ENCODE assay signal across 18 cellular contexts in the genomic region with DNA sequence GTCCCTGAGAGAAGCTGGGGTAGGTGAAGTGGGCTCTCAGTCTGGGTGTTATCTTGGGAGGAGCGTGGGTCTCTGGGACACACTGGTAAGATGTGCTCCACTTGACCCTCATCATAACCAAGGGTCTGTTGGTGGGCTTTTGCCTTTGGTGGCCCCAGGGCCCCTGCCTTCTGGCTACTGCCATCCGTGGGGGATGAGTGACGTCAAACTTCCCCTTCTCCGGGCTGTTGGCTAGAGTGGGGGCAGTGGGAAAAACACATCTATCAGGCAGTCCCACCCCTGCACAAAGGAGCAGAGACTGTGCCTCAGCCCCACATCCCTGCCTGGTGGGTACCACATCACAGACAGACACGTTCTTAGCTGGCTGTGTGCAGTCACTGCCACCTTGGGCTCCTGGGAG. TPM values are rescaled to one million over a fixed set of nuclear protein-coding genes. Genes with fewer than 3 reads are reported as not detected.
DNase-seq lines count a peak whose midpoint lies in the region; ATAC-seq and TF ChIP-seq lines count a peak whose summit lies in the region.
"Had no signal": no experiment of that assay in that cellular context is flagged by ENCODE, and none has a peak within 500 bp of the region (broad histone marks: within the 10 kb centered on the region; RNA-seq: fewer than 3 reads in every experiment).

No MANE protein-coding gene starts in this region.

- no peak for TF ChIP-seq CTCF in brain (conservative IDR thresholded peaks at IDR 0.05)
- TF ChIP-seq CTCF in right atrium auricular region (IDR thresholded peaks at IDR 0.05) = no peak
- TF ChIP-seq CTCF in psoas muscle (IDR thresholded peaks at IDR 0.05) = no peak
- no peak for TF ChIP-seq CTCF in tibial artery (IDR thresholded peaks at IDR 0.05)

- no peak overlapping the region for H3K4me3 ChIP-seq in right atrium auricular region
- H3K4me3 ChIP-seq in psoas muscle = peak overlapping the region; percentile 51
- peak overlapping the region; percentile 2 to 31 for H3K4me3 ChIP-seq in tibial artery
- H3K4me3 ChIP-seq: K562, PC-9 had no signal

- H3K4me1 Mint-ChIP-seq in brain = peaks cover 28% of the 10 kb centered on the region

- H3K27me3 ChIP-seq in right atrium auricular region = no peaks in the 10 kb centered on the region
- no peaks in the 10 kb centered on the region for H3K27me3 ChIP-seq in psoas muscle (ENCODE audit: insufficient read depth in 3 of 3, low read length in 2 of 3)
- no peaks in the 10 kb centered on the region for H3K27me3 ChIP-seq in tibial artery

- no peaks in the 10 kb centered on the region for H3K9me3 ChIP-seq in right atrium auricular region
- no peaks in the 10 kb centered on the region for H3K9me3 ChIP-seq in psoas muscle
- no peaks in the 10 kb centered on the region for H3K9me3 ChIP-seq in tibial artery

- whole genome bisulfite sequencing in psoas muscle, 3 donors = 74 to 81% (median 81%) methylated on average over 5 of the region's 5 CpGs

- DNase-seq in right atrium auricular region (ENCODE audit: low spot score) (no peak), psoas muscle (no peak), tibial artery (no peak), NCI-H446 treated with DMSO at 0.1 percent for 48 hours (lab: John Stamatoyannopoulos, UW) (no peak), EL (no peak), HT-29 (ENCODE audit: low spot score) (no peak)
- DNase-seq: activated CD4-positive, alpha-beta T cell treated with anti-CD3 and anti-CD28 coated beads for 48 hours; activated naive CD4-positive, alpha-beta T cell treated with anti-CD3 and anti-CD28 coated beads, Interleukin-2, amount 50 U/mL, for 16 hours; foreskin melanocyte; NCI-H2107; nephron progenitor cell; PC-9; stimulated activated CD4-positive, alpha-beta T cell treated with anti-CD3 and anti-CD28 coated beads, Interleukin-4, amount 100 ng/mL, for 1 hour had no signal

- H3K27ac ChIP-seq in right atrium auricular region (peak overlapping the region; percentile 66 to 69), psoas muscle (peak overlapping the region; percentile 69), tibial artery (peak overlapping the region; percentile 88 to 89)
- H3K27ac ChIP-seq: HL-60, PC-9 had no signal

- ATAC-seq in psoas muscle (peak in 2 of 4 donors; percentile 5 to 12), HG03135 (IDR thresholded peaks at IDR 0.05; ENCODE audit: unreplicated experiment) (no peak)
- ATAC-seq: K562, SK-N-SH treated with all-trans-retinoic acid at 6 μM for 48 hours had no signal

- H3K36me3 ChIP-seq in right atrium auricular region (no peaks in the 10 kb centered on the region), psoas muscle (ENCODE audit: insufficient read depth in 1 of 2, low read depth in 1 of 2) (peaks cover 0 to 9% of the 10 kb centered on the region in 2 donors), tibial artery (no peaks in the 10 kb centered on the region)

- no peaks in the 10 kb centered on the region for H3K36me3 Mint-ChIP-seq in brain

- H3K4me3 Mint-ChIP-seq in brain = peak overlapping the region in 1 of 5 experiments; percentile 18
- H3K4me3 Mint-ChIP-seq: nephron progenitor cell had no signal

- H3K9me3 Mint-ChIP-seq in brain = peaks cover 0 to 8% (median 5%) of the 10 kb centered on the region in 5 experiments

- peaks cover 0 to 34% of the 10 kb centered on the region in 2 donors for H3K4me1 ChIP-seq in right atrium auricular region
- H3K4me1 ChIP-seq in psoas muscle = peaks cover 46% of the 10 kb centered on the region
- H3K4me1 ChIP-seq in tibial artery = peaks cover 0 to 42% (median 29%) of the 10 kb centered on the region in 4 donors

- H3K27ac Mint-ChIP-seq in brain = peak overlapping the region in 4 of 5 experiments; percentile 41 to 91 (median 64)
- H3K27ac Mint-ChIP-seq: nephron progenitor cell had no signal

- H3K27me3 Mint-ChIP-seq in brain = peaks cover 23% of the 10 kb centered on the region

- intact Hi-C loops in psoas muscle (cut with DNase I) (loop anchor here in 1 of 2 donors (2.0 to 10.0 kb wide), 2 partner anchors 35 to 245 kb away; partner anchors contain the start of gene GADD45G), tibial artery (cut with DNase I; ENCODE audit: low total_unique reads) (no loop called here)

RNA-seq across cellular contexts. Expression of gene GADD45G, which starts 35.1 kb away (rescaled TPM):
- polyA plus RNA-seq in brain (ENCODE audit: insufficient read depth, low read depth, low replicate concordance) (46.7 TPM), psoas muscle (100 to 1,000 TPM in 2 of 3 donors, 10 to 100 TPM in 1; 30.7 to 288 (median 189) TPM)
- total RNA-seq in right atrium auricular region (100 to 1,000 TPM in 1 of 2 donors, 10 to 100 TPM in 1; 80.0 to 294 TPM), psoas muscle (100 to 1,000 TPM in 1 of 4 donors, 10 to 100 TPM in 2, 1 to 10 TPM in 1; 2.4 to 185 (median 13.8) TPM)
- 1.3 and 5.2 TPM in 2 replicates for total RNA-seq in HT-29 (2014; rRNA removed; shearing (Covaris generic))

Comparison
In these comparisons a context has a peak if more than half of its experiments do, and no peak if none do; other contexts are left out.
1. H3K4me3 ChIP-seq: peak in psoas muscle (single experiment) and tibial artery (2 of 2); none in right atrium auricular region (0 of 2).
2. Peak in every context shown above with its lines, with median percentiles within 50 percentile points of each other: H3K27ac ChIP-seq.